In genomic region chr12:93722757-93723567, GRCh38 we compare ENCODE assay signal across 14 cellular contexts. TPM values are rescaled to one million over a fixed set of nuclear protein-coding genes. Genes with fewer than 3 reads are reported as not detected.
A peak's percentile ranks its signal among the peaks of the same experiment; 100 is the strongest.
DNase-seq lines count a peak whose midpoint lies in the region; ATAC-seq, FAIRE-seq and TF ChIP-seq lines count a peak whose summit lies in the region.
"Had no signal": no experiment of that assay in that cellular context is flagged by ENCODE, and none has a peak within 500 bp of the region (broad histone marks: within the 10 kb centered on the region; RNA-seq: fewer than 3 reads in every experiment).

No MANE protein-coding gene starts in this region.

- peak; percentile 13 for FAIRE-seq in bronchial epithelial cell (lab: Jason Lieb, UNC)
- FAIRE-seq: frontal cortex had no signal

- H3K27me3 ChIP-seq in bronchial epithelial cell (ENCODE audit: control insufficient read depth, insufficient read depth, low read length): no peaks in the 10 kb centered on the region

- peaks cover 5% of the 10 kb centered on the region for H3K4me1 Mint-ChIP-seq in osteocyte (ENCODE audit: unreplicated experiment)

- ATAC-seq in GM19455 (IDR thresholded peaks at IDR 0.05; ENCODE audit: unreplicated experiment) (no peak), HG03175 (IDR thresholded peaks at IDR 0.05; ENCODE audit: unreplicated experiment) (no peak)
- ATAC-seq: activated CD4-positive, CD25-positive, alpha-beta regulatory T cell treated with anti-CD3 and anti-CD28 coated beads, Interleukin-2, amount 50 U/mL, for 24 hours; activated T-cell treated with anti-CD3 and anti-CD28 coated beads, Interleukin-2, amount 50 U/mL, for 72 hours; stimulated activated memory B cell treated with anti-CD40 and anti-IgM and Interleukin-4, amounts not matched to agents 10 μg/mL and 1 μg/mL and 100 μg/mL, for 72 hours had no signal

- peak; percentile 44 for DNase-seq in ACHN
- DNase-seq in HS-27A (ENCODE audit: low read depth): peak; percentile 81
- peak; percentile 33 for DNase-seq in NOMO-1 treated with dmso at 0.1 percent for 144 hours (lab: John Stamatoyannopoulos, UW; ENCODE audit: unreplicated experiment)
- DNase-seq in bronchial epithelial cell (ENCODE audit: low read depth): peak; percentile 62
- no peak for DNase-seq in activated naive CD4-positive, alpha-beta T cell (lab: John Stamatoyannopoulos, UW)
- DNase-seq in osteocyte (ENCODE audit: extremely low spot score, unreplicated experiment): no peak
- DNase-seq: activated T-cell treated with anti-CD3 and anti-CD28 coated beads, Interleukin-2, amount 50 U/mL, for 72 hours; DMS153; NCI-H526 treated with DMSO at 0.1 percent for 48 hours had no signal

- TF ChIP-seq CTCF in bronchial epithelial cell (IDR thresholded peaks at IDR 0.05; ENCODE audit: insufficient read depth, low read length, severe bottlenecking) (no peak), osteocyte (IDR thresholded peaks at IDR 0.05) (no peak)

- H3K36me3 Mint-ChIP-seq in osteocyte (ENCODE audit: unreplicated experiment): peaks cover 3% of the 10 kb centered on the region

- no peak overlapping the region for H3K27ac Mint-ChIP-seq in osteocyte (ENCODE audit: unreplicated experiment)
- H3K27ac Mint-ChIP-seq: activated T-cell treated with anti-CD3 and anti-CD28 coated beads, Interleukin-2, amount 50 U/mL, for 72 hours; stimulated activated memory B cell treated with anti-CD40 and anti-IgM and Interleukin-4, amounts not matched to agents 10 μg/mL and 1 μg/mL and 100 μg/mL, for 72 hours had no signal

- peaks cover 30% of the 10 kb centered on the region for H3K9me3 Mint-ChIP-seq in osteocyte (ENCODE audit: unreplicated experiment)

- in situ Hi-C loops in ACHN (cut with HindIII; ENCODE audit: low pct_ligation_motif_present, low pct_unique_long_range_greater_than_20kb, low sequenced_read_pairs): no loop called here

- no peaks in the 10 kb centered on the region for H3K36me3 ChIP-seq in bronchial epithelial cell (ENCODE audit: control insufficient read depth, insufficient read depth, low read length)

- no peak overlapping the region for H3K4me3 Mint-ChIP-seq in osteocyte (ENCODE audit: unreplicated experiment)
- H3K4me3 Mint-ChIP-seq: activated T-cell treated with anti-CD3 and anti-CD28 coated beads, Interleukin-2, amount 50 U/mL, for 72 hours; stimulated activated memory B cell treated with anti-CD40 and anti-IgM and Interleukin-4, amounts not matched to agents 10 μg/mL and 1 μg/mL and 100 μg/mL, for 72 hours had no signal

- H3K4me3 ChIP-seq in bronchial epithelial cell (ENCODE audit: low read depth, low read length): no peak overlapping the region

- H3K27me3 Mint-ChIP-seq in osteocyte (ENCODE audit: unreplicated experiment): no peaks in the 10 kb centered on the region
- H3K27me3 Mint-ChIP-seq: stimulated activated memory B cell treated with anti-CD40 and anti-IgM and Interleukin-4, amounts not matched to agents 10 μg/mL and 1 μg/mL and 100 μg/mL, for 72 hours had no signal

RNA-seq across cellular contexts. Expression of gene CRADD, which starts 45.8 kb away (rescaled TPM):
- total RNA-seq in bronchial epithelial cell: 11.8 and 15.4 TPM in 2 replicates
- total RNA-seq in osteocyte: 12.7 and 13.8 TPM in 2 replicates

Comparison
In these comparisons a context has a peak if more than half of its experiments do, and no peak if none do; other contexts are left out.
1. DNase-seq: peak in ACHN (single experiment), HS-27A (single experiment), NOMO-1 treated with dmso at 0.1 percent for 144 hours (single experiment) and bronchial epithelial cell (single experiment); none in activated naive CD4-positive, alpha-beta T cell (0 of 4) and osteocyte (single experiment).